19 cellular contexts compared by ENCODE assay signal in genomic region chr5:72836810-72837209, GRCh38.
"Had no signal": no experiment of that assay in that cellular context is flagged by ENCODE, and none has a peak within 500 bp of the region (broad histone marks: within the 10 kb centered on the region; RNA-seq: fewer than 3 reads in every experiment).

No MANE protein-coding gene starts in this region.

- H3K4me3 ChIP-seq: coronary artery, heart left ventricle, psoas muscle, spleen, tibial nerve had no signal

- DNase-seq: effector CD4-positive, alpha-beta T cell; endodermal cell; heart left ventricle; hippocampal formation; left colon; mammary epithelial cell; naive thymus-derived CD4-positive, alpha-beta T cell; nephron progenitor cell; psoas muscle; retina; spleen; stimulated activated CD4-positive, alpha-beta T cell treated with anti-CD3 and anti-CD28 coated beads, Interleukin-15, amount 100 ng/mL, for 24 hours; stimulated activated CD4-positive, alpha-beta T cell treated with anti-CD3 and anti-CD28 coated beads, Interleukin-1b, Interleukin-23, amount 100 ng/mL, for 48 hours; stimulated activated CD4-positive, alpha-beta T cell treated with anti-CD3 and anti-CD28 coated beads, Interleukin-4, amount 100 ng/mL, for 24 hours had no signal

- H3K9me3 ChIP-seq: heart left ventricle, psoas muscle, spleen, tibial nerve had no signal

- H3K27ac ChIP-seq: heart left ventricle, psoas muscle, tibial nerve had no signal

- H3K27me3 ChIP-seq: heart left ventricle, spleen, tibial nerve had no signal

- ATAC-seq: heart left ventricle; naive thymus-derived CD4-positive, alpha-beta T cell; psoas muscle; sciatic nerve; stimulated activated memory B cell treated with anti-CD40 and anti-IgM and Interleukin-4, amounts not matched to agents 10 μg/mL and 1 μg/mL and 100 μg/mL, for 72 hours had no signal

- FAIRE-seq: frontal cortex had no signal

- H3K36me3 ChIP-seq: heart left ventricle, spleen, tibial nerve had no signal
